ENCODE assay signal across 1 cellular context in genomic region chr5:149749481-149750365, GRCh38.
TF ChIP-seq lines count a peak whose summit lies in the region.

No MANE protein-coding gene starts in this region.

TF ChIP-seq in liver, 16 proteins besides CTCF, POLR2A, EP300 and RAD21 (continued from another document):
- TF ChIP-seq REST (IDR thresholded peaks at IDR 0.05) = no peak
TF ChIP-seq in liver: peak in this region for 5.
